14 cellular contexts compared by ENCODE assay signal in genomic region chr2:27291865-27292264, GRCh38. TPM values are rescaled to one million over a fixed set of nuclear protein-coding genes. Genes with fewer than 3 reads are reported as not detected.
DNase-seq lines count a peak whose midpoint lies in the region; ATAC-seq and TF ChIP-seq lines count a peak whose summit lies in the region.
"Had no signal": no experiment of that assay in that cellular context is flagged by ENCODE, and none has a peak within 500 bp of the region (broad histone marks: within the 10 kb centered on the region; RNA-seq: fewer than 3 reads in every experiment).

No MANE protein-coding gene starts in this region.

- H3K27ac ChIP-seq in GM23338 (ENCODE audit: low read depth): no peak overlapping the region
- no peak overlapping the region for H3K27ac ChIP-seq in left lung
- H3K27ac ChIP-seq in adrenal gland: no peak overlapping the region

- no peaks in the 10 kb centered on the region for H3K9me2 ChIP-seq in GM23338 (ENCODE audit: insufficient read depth)

- peak overlapping the region; percentile 6; the same call in 1 of the 3 replicates for H3K4me3 Mint-ChIP-seq in GM23338
- H3K4me3 Mint-ChIP-seq: activated CD4-positive, alpha-beta T cell treated with anti-CD3 and anti-CD28 coated beads, Interleukin-2, amount 10 ng/mL, durations not matched to agents 7 days and 5 days; memory B cell had no signal

- no peak overlapping the region for H3K4me2 ChIP-seq in GM23338

- no peaks in the 10 kb centered on the region for H3K9me3 Mint-ChIP-seq in GM23338
- H3K9me3 Mint-ChIP-seq: activated CD4-positive, alpha-beta T cell treated with anti-CD3 and anti-CD28 coated beads, Interleukin-2, amount 10 ng/mL, durations not matched to agents 7 days and 5 days; memory B cell had no signal

- DNase-seq in GM23338 (ENCODE audit: low spot score) (peak; percentile 77), NAMALWA (ENCODE audit: low spot score) (peak; percentile 43), cerebellar cortex (ENCODE audit: low spot score) (peak; percentile 28), left lung (no peak), NCI-H2196 (lab: John Stamatoyannopoulos, UW; ENCODE audit: unreplicated experiment) (no peak), CD1c-positive myeloid dendritic cell (ENCODE audit: extremely low spot score) (no peak), adrenal gland (no peak)
- DNase-seq: activated CD4-positive, alpha-beta T cell treated with anti-CD3 and anti-CD28 coated beads, Interleukin-2, amount 10 ng/mL, durations not matched to agents 7 days and 5 days; activated gamma-delta T cell treated with Interleukin-2 at 50 U/mL for 16 hours; COR-L47; NCI-H1105 treated with DMSO at 0.1 percent for 48 hours had no signal

- H3K27ac Mint-ChIP-seq in GM23338: peak overlapping the region; percentile 47; the same call in 1 of the 2 replicates
- H3K27ac Mint-ChIP-seq: activated CD4-positive, alpha-beta T cell treated with anti-CD3 and anti-CD28 coated beads, Interleukin-2, amount 10 ng/mL, durations not matched to agents 7 days and 5 days; memory B cell had no signal

- peaks cover 15% of the 10 kb centered on the region for H3K4me1 Mint-ChIP-seq in GM23338
- H3K4me1 Mint-ChIP-seq: activated CD4-positive, alpha-beta T cell treated with anti-CD3 and anti-CD28 coated beads, Interleukin-2, amount 10 ng/mL, durations not matched to agents 7 days and 5 days had no signal

- H4K20me1 ChIP-seq in GM23338 (replicated peaks; ENCODE audit: insufficient read depth): no peaks in the 10 kb centered on the region

- H3K4me1 ChIP-seq in GM23338 (ENCODE audit: insufficient read depth) (peaks cover 8% of the 10 kb centered on the region), left lung (no peaks in the 10 kb centered on the region), adrenal gland (replicated peaks in 1 of 2) (peaks cover 19 to 20% of the 10 kb centered on the region in 2 donors)

- no peaks in the 10 kb centered on the region for H3K9me3 ChIP-seq in left lung
- no peaks in the 10 kb centered on the region for H3K9me3 ChIP-seq in adrenal gland (replicated peaks in 1 of 3)

- intact Hi-C loops in left lung (cut with DNase I): no loop called here
- intact Hi-C loops in adrenal gland (cut with DNase I): no loop called here

- peak; percentile 65 to 86 for TF ChIP-seq CTCF in GM23338 (conservative IDR thresholded peaks at IDR 0.05; ENCODE audit: low read depth in 2 of 2)
- TF ChIP-seq CTCF in left lung (IDR thresholded peaks at IDR 0.05): no peak
- TF ChIP-seq CTCF in adrenal gland (IDR thresholded peaks at IDR 0.05): no peak

- H3F3A ChIP-seq in GM23338 (replicated peaks; ENCODE audit: low read depth): peaks cover under 1% of the 10 kb centered on the region; the same call in 1 of the 2 replicates

- no peaks in the 10 kb centered on the region for H3K27me3 ChIP-seq in GM23338 (ENCODE audit: insufficient read depth)
- peaks cover 0 to 24% of the 10 kb centered on the region in 2 donors for H3K27me3 ChIP-seq in left lung
- H3K27me3 ChIP-seq in adrenal gland: no peaks in the 10 kb centered on the region

- H3K4me3 ChIP-seq in GM23338: no peak overlapping the region
- no peak overlapping the region for H3K4me3 ChIP-seq in left lung
- H3K4me3 ChIP-seq in adrenal gland: no peak overlapping the region

- H3K27me3 Mint-ChIP-seq in GM23338 (ENCODE audit: insufficient read depth, low read depth, poor library complexity): peaks cover 2% of the 10 kb centered on the region

- no peaks in the 10 kb centered on the region for H3K79me2 ChIP-seq in GM23338 (replicated peaks; ENCODE audit: insufficient read depth)

- H3K36me3 ChIP-seq in GM23338 (ENCODE audit: insufficient read depth) (no peaks in the 10 kb centered on the region), left lung (no peaks in the 10 kb centered on the region), adrenal gland (replicated peaks in 1 of 2) (no peaks in the 10 kb centered on the region)

- no peak for TF ChIP-seq POLR2A in adrenal gland (IDR thresholded peaks at IDR 0.05)

- no peaks in the 10 kb centered on the region for H3K36me3 Mint-ChIP-seq in GM23338 (ENCODE audit: low read depth)
- H3K36me3 Mint-ChIP-seq: memory B cell had no signal

- WGBS in adrenal gland, 4 donors: 66 to 79% (median 70%) methylated on average over 6 of the region's 6 CpGs

- H2AFZ ChIP-seq in GM23338: peak overlapping the region; percentile 16; the same call in 1 of the 2 replicates

- ATAC-seq in GM23338 (peak; percentile 95), left lung (peak; percentile 38), HG02870 (IDR thresholded peaks at IDR 0.05; ENCODE audit: unreplicated experiment) (no peak)

TF ChIP-seq in GM23338, 12 proteins besides CTCF, POLR2A, EP300 and RAD21 (continues in another document):
- TF ChIP-seq, protein P1, sequence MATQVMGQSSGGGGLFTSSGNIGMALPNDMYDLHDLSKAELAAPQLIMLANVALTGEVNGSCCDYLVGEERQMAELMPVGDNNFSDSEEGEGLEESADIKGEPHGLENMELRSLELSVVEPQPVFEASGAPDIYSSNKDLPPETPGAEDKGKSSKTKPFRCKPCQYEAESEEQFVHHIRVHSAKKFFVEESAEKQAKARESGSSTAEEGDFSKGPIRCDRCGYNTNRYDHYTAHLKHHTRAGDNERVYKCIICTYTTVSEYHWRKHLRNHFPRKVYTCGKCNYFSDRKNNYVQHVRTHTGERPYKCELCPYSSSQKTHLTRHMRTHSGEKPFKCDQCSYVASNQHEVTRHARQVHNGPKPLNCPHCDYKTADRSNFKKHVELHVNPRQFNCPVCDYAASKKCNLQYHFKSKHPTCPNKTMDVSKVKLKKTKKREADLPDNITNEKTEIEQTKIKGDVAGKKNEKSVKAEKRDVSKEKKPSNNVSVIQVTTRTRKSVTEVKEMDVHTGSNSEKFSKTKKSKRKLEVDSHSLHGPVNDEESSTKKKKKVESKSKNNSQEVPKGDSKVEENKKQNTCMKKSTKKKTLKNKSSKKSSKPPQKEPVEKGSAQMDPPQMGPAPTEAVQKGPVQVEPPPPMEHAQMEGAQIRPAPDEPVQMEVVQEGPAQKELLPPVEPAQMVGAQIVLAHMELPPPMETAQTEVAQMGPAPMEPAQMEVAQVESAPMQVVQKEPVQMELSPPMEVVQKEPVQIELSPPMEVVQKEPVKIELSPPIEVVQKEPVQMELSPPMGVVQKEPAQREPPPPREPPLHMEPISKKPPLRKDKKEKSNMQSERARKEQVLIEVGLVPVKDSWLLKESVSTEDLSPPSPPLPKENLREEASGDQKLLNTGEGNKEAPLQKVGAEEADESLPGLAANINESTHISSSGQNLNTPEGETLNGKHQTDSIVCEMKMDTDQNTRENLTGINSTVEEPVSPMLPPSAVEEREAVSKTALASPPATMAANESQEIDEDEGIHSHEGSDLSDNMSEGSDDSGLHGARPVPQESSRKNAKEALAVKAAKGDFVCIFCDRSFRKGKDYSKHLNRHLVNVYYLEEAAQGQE (IDR thresholded peaks at IDR 0.05; ENCODE audit: unreplicated experiment): no peak
- TF ChIP-seq STAT1 (IDR thresholded peaks at IDR 0.05; ENCODE audit: unreplicated experiment) (no peak), ZNF114 (CRISPR knock-in tag; IDR thresholded peaks at IDR 0.05) (no peak), JUNB (IDR thresholded peaks at IDR 0.05; ENCODE audit: unreplicated experiment) (no peak), EZH2phosphoT487 (IDR thresholded peaks at IDR 0.05; ENCODE audit: unreplicated experiment) (no peak), EZH2 (IDR thresholded peaks at IDR 0.05; ENCODE audit: low read depth, unreplicated experiment) (no peak), NANOG (IDR thresholded peaks at IDR 0.05; ENCODE audit: borderline replicate concordance) (no peak), ETS1 (IDR thresholded peaks at IDR 0.05) (no peak), CREB1 (CRISPR knock-in tag; IDR thresholded peaks at IDR 0.05; ENCODE audit: low read depth) (no peak)

RNA-seq across cellular contexts. Expression of gene TRIM54, which starts 9.6 kb away (rescaled TPM):
- 3.3 and 4.5 TPM in 2 replicates for total RNA-seq in GM23338 (2014; rRNA removed; shearing (Covaris generic))
- polyA plus RNA-seq in GM23338 (2016; fragmentation: Nextera tagmentation; extraction: Ambion mirVana): 1.6 and 3.4 TPM in 2 replicates
- total RNA-seq in left lung: under 1 TPM in 1 of 2 donors, not detected in 1; 0.17 TPM
- 10 to 100 TPM in 6 of 8 donors, 1 to 10 TPM in 2; 1.2 to 27.7 (median 13.9) TPM for total RNA-seq in adrenal gland
- polyA plus RNA-seq in adrenal gland: 10 to 100 TPM in 2 of 3 donors, 1 to 10 TPM in 1; 2.1 to 47.1 (median 21.1) TPM
- total RNA-seq: activated CD4-positive, alpha-beta T cell treated with anti-CD3 and anti-CD28 coated beads, Interleukin-2, amount 10 ng/mL, durations not matched to agents 7 days and 5 days; osteocyte had no signal

RNA-seq across cellular contexts. Expression of gene UCN, which starts 16.4 kb away (rescaled TPM):
- total RNA-seq in GM23338 (2014; rRNA removed; shearing (Covaris generic)): 0.59 TPM in 1 of 2 replicates, not detected in the other
- polyA plus RNA-seq in GM23338 (2016; fragmentation: Nextera tagmentation; extraction: Ambion mirVana): 0.30 and 0.99 TPM in 2 replicates
- 1 to 10 TPM; 1.5 to 2.6 TPM for total RNA-seq in left lung
- 1 to 10 TPM; 2.9 to 7.2 (median 4.0) TPM for total RNA-seq in adrenal gland
- 10 to 100 TPM in 2 of 3 donors, under 1 TPM in 1; 0.42 to 14.9 (median 11.3) TPM for polyA plus RNA-seq in adrenal gland

RNA-seq across cellular contexts. Expression of gene DNAJC5G, which starts 16.6 kb away (rescaled TPM):
- total RNA-seq in GM23338 (2014; rRNA removed; shearing (Covaris generic)): 0.39 and 0.59 TPM in 2 replicates
- polyA plus RNA-seq in GM23338 (2016; fragmentation: Nextera tagmentation; extraction: Ambion mirVana): not detected in 2 replicates
- total RNA-seq in left lung: not detected
- 1 to 10 TPM in 3 of 8 donors, under 1 TPM in 3, not detected in 2; 0.14 to 2.0 (median 0.99) TPM for total RNA-seq in adrenal gland
- 1 to 10 TPM in 1 of 3 donors, under 1 TPM in 1, not detected in 1; 0.88 to 2.9 TPM for polyA plus RNA-seq in adrenal gland
- total RNA-seq: activated CD4-positive, alpha-beta T cell treated with anti-CD3 and anti-CD28 coated beads, Interleukin-2, amount 10 ng/mL, durations not matched to agents 7 days and 5 days; osteocyte had no signal

RNA-seq across cellular contexts. Expression of gene SLC30A3, which starts 29.0 kb away (rescaled TPM):
- total RNA-seq in GM23338 (2014; rRNA removed; shearing (Covaris generic)): 5.1 and 8.3 TPM in 2 replicates
- polyA plus RNA-seq in GM23338 (2016; fragmentation: Nextera tagmentation; extraction: Ambion mirVana) (4.1 and 6.0 TPM in 2 replicates), adrenal gland (1 to 10 TPM in 2 of 3 donors, under 1 TPM in 1; 0.27 to 1.5 (median 1.3) TPM)
- total RNA-seq in left lung (under 1 TPM; 0.39 to 0.64 TPM), adrenal gland (1 to 10 TPM; 1.4 to 5.6 (median 3.1) TPM)
- total RNA-seq: osteocyte had no signal

RNA-seq across cellular contexts. Expression of gene MPV17, which starts 31.0 kb away (rescaled TPM):
- 52.5 and 68.9 TPM in 2 replicates for total RNA-seq in GM23338 (2014; rRNA removed; shearing (Covaris generic))
- polyA plus RNA-seq in GM23338 (2016; fragmentation: Nextera tagmentation; extraction: Ambion mirVana) (93.1 and 94.2 TPM in 2 replicates), adrenal gland (100 to 1,000 TPM; 356 to 568 (median 360) TPM)
- total RNA-seq in left lung (100 to 1,000 TPM in 1 of 2 donors, 10 to 100 TPM in 1; 96.4 to 103 TPM), adrenal gland (100 to 1,000 TPM in 7 of 8 donors, 10 to 100 TPM in 1; 96.8 to 207 (median 149) TPM)

Comparison
In these comparisons a context has a peak if more than half of its experiments do, and no peak if none do; other contexts are left out.
1. DNase-seq: peak in GM23338 (single experiment), NAMALWA (single experiment) and cerebellar cortex (single experiment); none in left lung (0 of 2), NCI-H2196 (single experiment), CD1c-positive myeloid dendritic cell (single experiment) and adrenal gland (0 of 7).
2. CTCF ChIP-seq: peak in GM23338 (2 of 2); none in left lung (0 of 2) and adrenal gland (0 of 6).